Comparison of ENCODE assay signal across 8 cellular contexts in the genomic region with DNA sequence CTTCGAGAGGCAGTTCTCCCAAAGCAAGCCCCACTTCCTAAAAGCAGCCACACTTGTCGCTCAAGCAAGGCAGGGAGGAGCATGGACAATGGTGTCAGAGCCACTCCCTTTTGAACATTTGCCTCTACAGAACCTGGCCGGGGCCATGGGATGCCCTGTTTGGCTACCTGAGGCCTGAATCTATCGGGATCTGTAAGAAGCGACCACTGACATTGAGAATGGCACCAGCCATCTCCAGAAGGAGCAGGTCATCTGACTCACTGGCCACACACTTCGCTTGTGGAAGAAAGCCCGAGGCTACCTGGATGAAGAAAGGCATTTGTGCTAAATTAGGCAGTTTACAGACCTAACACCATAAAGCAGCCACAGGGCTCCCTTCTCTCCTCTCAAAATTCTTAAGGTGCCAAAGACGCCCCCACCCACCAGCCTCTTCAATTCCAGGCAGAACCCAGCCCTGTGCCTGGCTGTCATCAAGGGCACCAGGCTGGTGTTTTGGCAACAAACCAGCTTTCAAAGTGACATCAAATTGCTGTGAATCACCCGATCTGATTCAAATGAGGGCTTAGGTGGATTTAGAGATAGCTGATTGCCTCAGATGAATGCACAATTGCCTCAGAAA.
A peak's percentile ranks its signal among the peaks of the same experiment; 100 is the strongest.
DNase-seq lines count a peak whose midpoint lies in the region; ATAC-seq and TF ChIP-seq lines count a peak whose summit lies in the region.

No MANE protein-coding gene starts in this region.

- no peak for TF ChIP-seq CTCF in thoracic aorta (IDR thresholded peaks at IDR 0.05)

- peak overlapping the region; percentile 22 to 73 for H3K4me3 Mint-ChIP-seq in activated T-cell treated with anti-CD3 and anti-CD28 coated beads, Interleukin-2, amount 50 U/mL, for 72 hours

- ATAC-seq in activated T-cell treated with anti-CD3 and anti-CD28 coated beads, Interleukin-2, amount 50 U/mL, for 72 hours (replicated peaks in 1 of 2): peak; percentile 85 to 87
- ATAC-seq in right cardiac atrium (no peak), thoracic aorta (ENCODE audit: insufficient number of reproducible peaks, low FRiP score, low read depth) (no peak)

- no peaks in the 10 kb centered on the region for H3K27me3 Mint-ChIP-seq in activated T-cell treated with anti-CD3 and anti-CD28 coated beads, Interleukin-2, amount 50 U/mL, for 72 hours (ENCODE audit: low read depth)

- H3K27ac ChIP-seq in right cardiac atrium (ENCODE audit: low read length) (peak overlapping the region; percentile 81), thoracic aorta (peak overlapping the region; percentile 55 to 86)

- H3K27me3 ChIP-seq in right cardiac atrium (ENCODE audit: control insufficient read depth, insufficient read depth): no peaks in the 10 kb centered on the region
- H3K27me3 ChIP-seq in thoracic aorta (replicated peaks; ENCODE audit: insufficient read depth): no peaks in the 10 kb centered on the region

- H3K4me3 ChIP-seq in right cardiac atrium (ENCODE audit: low read length): no peak overlapping the region
- H3K4me3 ChIP-seq in thoracic aorta: no peak overlapping the region

- intact Hi-C loops in right cardiac atrium (cut with DNase I): loop anchor here in 3 of 4 donors (5.0 to 10.0 kb wide), 5 partner anchors 56 to 103 kb away; partner anchors contain the start of gene ETS2 (in 1 of the 3)

- peak overlapping the region; percentile 19 for H3K27ac Mint-ChIP-seq in activated T-cell treated with anti-CD3 and anti-CD28 coated beads, Interleukin-2, amount 50 U/mL, for 72 hours

- no peaks in the 10 kb centered on the region for H3K36me3 ChIP-seq in thoracic aorta

- peaks cover 14% of the 10 kb centered on the region for H3K4me1 ChIP-seq in right cardiac atrium (ENCODE audit: control insufficient read depth, insufficient read depth, low read length)
- H3K4me1 ChIP-seq in thoracic aorta (ENCODE audit: control insufficient read depth in 1 of 2, low read depth in 2 of 2): peaks cover 12 to 49% of the 10 kb centered on the region in 2 donors

- in situ Hi-C loops in ACHN (cut with HindIII; ENCODE audit: low pct_ligation_motif_present, low pct_unique_long_range_greater_than_20kb, low sequenced_read_pairs): no loop called here

- no peaks in the 10 kb centered on the region for H3K9me3 Mint-ChIP-seq in activated T-cell treated with anti-CD3 and anti-CD28 coated beads, Interleukin-2, amount 50 U/mL, for 72 hours

- 80% methylated on average over 9 of the region's 9 CpGs for WGBS in right cardiac atrium

- peaks cover 34% of the 10 kb centered on the region for H3K4me1 Mint-ChIP-seq in activated T-cell treated with anti-CD3 and anti-CD28 coated beads, Interleukin-2, amount 50 U/mL, for 72 hours (ENCODE audit: low read depth)

- DNase-seq in activated T-cell treated with anti-CD3 and anti-CD28 coated beads, Interleukin-2, amount 50 U/mL, for 72 hours: peak; percentile 75 to 82
- no peak for DNase-seq in activated T-cell treated with anti-CD3 and anti-CD28 coated beads, Interleukin-2, amount 50 U/mL, for 1 hour
- DNase-seq in NCI-H69 (lab: John Stamatoyannopoulos, UW) (peak; percentile 21), right cardiac atrium (no peak), thoracic aorta (ENCODE audit: low spot score) (no peak), mesenteric fat pad (ENCODE audit: low spot score) (no peak), ACHN (no peak)
- DNase-seq in activated CD4-positive, alpha-beta T cell treated with anti-CD3 and anti-CD28 coated beads for 4 hours: no peak

- H3K9me3 ChIP-seq in right cardiac atrium (ENCODE audit: control insufficient read depth, low read length) (no peaks in the 10 kb centered on the region), thoracic aorta (no peaks in the 10 kb centered on the region)

- H3K36me3 Mint-ChIP-seq in activated T-cell treated with anti-CD3 and anti-CD28 coated beads, Interleukin-2, amount 50 U/mL, for 72 hours (ENCODE audit: insufficient read depth in 2 of 2): peaks cover 1 to 2% of the 10 kb centered on the region in 2 donors

Comparison
In these comparisons a context has a peak if more than half of its experiments do, and no peak if none do; other contexts are left out.
1. DNase-seq: peak in activated T-cell treated with anti-CD3 and anti-CD28 coated beads, Interleukin-2, amount 50 U/mL, for 72 hours (2 of 2) and NCI-H69 (single experiment); none in activated T-cell treated with anti-CD3 and anti-CD28 coated beads, Interleukin-2, amount 50 U/mL, for 1 hour (single experiment), right cardiac atrium (0 of 3), thoracic aorta (single experiment), activated CD4-positive, alpha-beta T cell treated with anti-CD3 and anti-CD28 coated beads for 4 hours (0 of 2), mesenteric fat pad (single experiment) and ACHN (single experiment).
2. ATAC-seq: peak in activated T-cell treated with anti-CD3 and anti-CD28 coated beads, Interleukin-2, amount 50 U/mL, for 72 hours (2 of 2); none in right cardiac atrium (0 of 2) and thoracic aorta (single experiment).